ENCODE assay signal across 8 cellular contexts in genomic region chr12:6772331-6772695, GRCh38. TPM values are rescaled to one million over a fixed set of nuclear protein-coding genes. Genes with fewer than 3 reads are reported as not detected.
DNase-seq lines count a peak whose midpoint lies in the region; ATAC-seq and TF ChIP-seq lines count a peak whose summit lies in the region.

LAG3 (plus strand) TSS chr12:6772520; CDS start chr12:6772853, 333 bp downstream.

- H3K36me3 ChIP-seq in CD4-positive, alpha-beta memory T cell (ENCODE audit: insufficient read depth, low read length) = no peaks in the 10 kb centered on the region
- H3K36me3 ChIP-seq in endodermal cell (ENCODE audit: control insufficient read depth, insufficient read depth, low read length) = peaks cover 32% of the 10 kb centered on the region

- peak within 1 kb of the TSS; percentile 1 to 80 (median 33) for H3K27ac Mint-ChIP-seq in CD4-positive, alpha-beta memory T cell
- no peak within 1 kb of the TSS for H3K27ac Mint-ChIP-seq in endodermal cell

- peaks cover 13 to 45% of the 10 kb centered on the region in 2 donors for H3K27me3 Mint-ChIP-seq in CD4-positive, alpha-beta memory T cell
- H3K27me3 Mint-ChIP-seq in endodermal cell (ENCODE audit: insufficient read depth) = peaks cover 67% of the 10 kb centered on the region

- no peaks in the 10 kb centered on the region for H3K36me3 Mint-ChIP-seq in CD4-positive, alpha-beta memory T cell
- peaks cover 51% of the 10 kb centered on the region for H3K36me3 Mint-ChIP-seq in endodermal cell (ENCODE audit: low read depth)

- H3K4me3 ChIP-seq in CD4-positive, alpha-beta memory T cell (ENCODE audit: low read length in 2 of 2) = peak within 1 kb of the TSS in 1 of 2 donors; percentile 17
- H3K4me3 ChIP-seq in endodermal cell (ENCODE audit: low read length) = no peak within 1 kb of the TSS

- POLR2A ChIA-PET in CD4-positive, alpha-beta memory T cell (lab: Charles Lee; ENCODE audit: partially characterized antibody) = interaction anchor here (0.7 to 5.4 kb wide), 5 partner anchors 17 to 164 kb away, joined by 4 to 44 read pairs (median 16); partner anchors contain the start of genes CD4 and MLF2

- peaks cover 41% of the 10 kb centered on the region for H3K4me1 ChIP-seq in CD4-positive, alpha-beta memory T cell (ENCODE audit: insufficient read depth, low read length)
- peaks cover 8% of the 10 kb centered on the region for H3K4me1 ChIP-seq in endodermal cell (ENCODE audit: control insufficient read depth, insufficient read depth, low read length)

- no peak within 1 kb of the TSS for H3K9ac ChIP-seq in endodermal cell (ENCODE audit: extremely low read depth, low read length, poor library complexity, severe bottlenecking)

- peaks cover 20% of the 10 kb centered on the region for H3K27me3 ChIP-seq in CD4-positive, alpha-beta memory T cell (ENCODE audit: insufficient read depth, low read length)
- H3K27me3 ChIP-seq in endodermal cell (ENCODE audit: control insufficient read depth, insufficient read depth, low read length, poor library complexity, severe bottlenecking) = peaks cover 11% of the 10 kb centered on the region

- peak in 1 of 5 donors; percentile 64 for DNase-seq in CD4-positive, alpha-beta memory T cell
- peak; percentile 46 for DNase-seq in activated CD4-positive, alpha-beta T cell treated with anti-CD3 and anti-CD28 coated beads for 1 hour
- peak; percentile 62 for DNase-seq in endodermal cell
- peak in 2 of 3 donors; percentile 59 to 61 for DNase-seq in stimulated activated CD4-positive, alpha-beta T cell treated with anti-CD3 and anti-CD28 coated beads, Interleukin-12 subunit alpha, Interleukin-12 subunit beta, amount 100 ng/mL, for 48 hours (ENCODE audit: low read depth in 2 of 3, low spot score in 1 of 3)
- no peak for DNase-seq in NCI-H82 (lab: John Stamatoyannopoulos, UW)
- no peak for DNase-seq in NCI-H2171 (lab: John Stamatoyannopoulos, UW)

- peak within 1 kb of the TSS; percentile 68 to 88 (median 78) for H3K4me3 Mint-ChIP-seq in CD4-positive, alpha-beta memory T cell
- peak within 1 kb of the TSS; percentile 45 for H3K4me3 Mint-ChIP-seq in endodermal cell

- CTCF ChIA-PET in CD4-positive, alpha-beta memory T cell (lab: Charles Lee; ENCODE audit: partially characterized antibody) = interaction anchor here (1.3 to 28.3 kb wide), 4 partner anchors 8 to 56 kb away, joined by 5 to 343 read pairs (median 184); partner anchors contain the start of genes CD4, GPR162, MLF2 and P3H3

- H3K9me3 Mint-ChIP-seq in CD4-positive, alpha-beta memory T cell = peaks cover 0 to 2% (median 0%) of the 10 kb centered on the region in 8 donors
- no peaks in the 10 kb centered on the region for H3K9me3 Mint-ChIP-seq in endodermal cell

- WGBS in endodermal cell (ENCODE audit: insufficient coverage in 1 of 2, insufficient read length in 1 of 2), 2 experiments = 73 to 80% methylated on average over 3 to 15 of the region's 15 CpGs

- intact Hi-C loops in CD4-positive, alpha-beta memory T cell (cut with micrococcal nuclease) = no loop called here

- ATAC-seq in GM19324 (IDR thresholded peaks at IDR 0.05; ENCODE audit: low FRiP score, unreplicated experiment) = no peak
- no peak for ATAC-seq in HG03175 (IDR thresholded peaks at IDR 0.05; ENCODE audit: unreplicated experiment)

- H3K27ac ChIP-seq in CD4-positive, alpha-beta memory T cell (ENCODE audit: low read depth, low read length) = peak within 1 kb of the TSS; percentile 18
- H3K27ac ChIP-seq in endodermal cell (ENCODE audit: low read depth, low read length) = no peak within 1 kb of the TSS

- no peak for TF ChIP-seq CTCF in endodermal cell (conservative IDR thresholded peaks at IDR 0.05)

- peaks cover 25 to 66% (median 47%) of the 10 kb centered on the region in 4 donors for H3K4me1 Mint-ChIP-seq in CD4-positive, alpha-beta memory T cell
- H3K4me1 Mint-ChIP-seq in endodermal cell = peaks cover 52% of the 10 kb centered on the region

- H3K9me3 ChIP-seq in CD4-positive, alpha-beta memory T cell (ENCODE audit: control insufficient read depth in 1 of 2, low read length in 2 of 2) = no peaks in the 10 kb centered on the region
- H3K9me3 ChIP-seq in endodermal cell (ENCODE audit: control insufficient read depth, low read length) = no peaks in the 10 kb centered on the region

RNA-seq across cellular contexts. Expression of gene LAG3, which starts in this region (rescaled TPM):
- 1 to 10 TPM; 2.4 to 3.8 TPM for total RNA-seq in CD4-positive, alpha-beta memory T cell
- 1 to 10 TPM; 4.9 to 8.3 TPM for polyA plus RNA-seq in CD4-positive, alpha-beta memory T cell
- 1 to 10 TPM; 1.9 to 7.3 TPM for total RNA-seq in endodermal cell
- 8.4 TPM for polyA plus RNA-seq in endodermal cell (2013, experiment 1 of 2)
- 5.8 TPM for polyA plus RNA-seq in endodermal cell (2013, experiment 2 of 2)

Comparison
In these comparisons a context has a peak if more than half of its experiments do, and no peak if none do; other contexts are left out.
1. DNase-seq: peak in activated CD4-positive, alpha-beta T cell treated with anti-CD3 and anti-CD28 coated beads for 1 hour (single experiment), endodermal cell (single experiment) and stimulated activated CD4-positive, alpha-beta T cell treated with anti-CD3 and anti-CD28 coated beads, Interleukin-12 subunit alpha, Interleukin-12 subunit beta, amount 100 ng/mL, for 48 hours (2 of 3); none in NCI-H82 (single experiment) and NCI-H2171 (single experiment).